Comparison of ENCODE assay signal across 34 cellular contexts in genomic region chr2:206740800-206741199, GRCh38. TPM values are rescaled to one million over a fixed set of nuclear protein-coding genes. Genes with fewer than 3 reads are reported as not detected.
"Had no signal": no experiment of that assay in that cellular context is flagged by ENCODE, and none has a peak within 500 bp of the region (broad histone marks: within the 10 kb centered on the region; RNA-seq: fewer than 3 reads in every experiment).

No MANE protein-coding gene starts in this region.

- H3K27ac ChIP-seq: left ventricle myocardium inferior, neural progenitor cell, neutrophil, parathyroid adenoma, psoas muscle, right atrium auricular region, right lobe of liver, skin epidermis, suprapubic skin, thoracic aorta, tibial artery, upper lobe of right lung had no signal

- H2AFZ ChIP-seq: neural progenitor cell, parathyroid adenoma had no signal

- ATAC-seq: natural killer cell; psoas muscle; right lobe of liver; stimulated activated effector memory CD8-positive, alpha-beta T cell treated with anti-CD3 and anti-CD28 coated beads, Interleukin-12 subunit alpha, Interleukin-12 subunit beta, amount 100 ng/mL, for 72 hours; upper lobe of right lung had no signal

- H3K9ac ChIP-seq: neural progenitor cell, parathyroid adenoma had no signal

- H3K4me2 ChIP-seq: neural progenitor cell had no signal

- H3K9me3 ChIP-seq: left ventricle myocardium inferior, neutrophil, psoas muscle, right atrium auricular region, right lobe of liver, suprapubic skin, thoracic aorta, tibial artery, upper lobe of right lung had no signal

- H3K4me3 ChIP-seq: left ventricle myocardium inferior, lung, neural progenitor cell, psoas muscle, right atrium auricular region, right lobe of liver, skin epidermis, suprapubic skin, thoracic aorta, tibial artery, upper lobe of right lung had no signal

- H3K36me3 ChIP-seq: left ventricle myocardium inferior, neural progenitor cell, neutrophil, right atrium auricular region, right lobe of liver, suprapubic skin, thoracic aorta, tibial artery, upper lobe of right lung had no signal

- H3K4me1 ChIP-seq: neural progenitor cell, parathyroid adenoma, psoas muscle, right atrium auricular region, right lobe of liver, suprapubic skin, tibial artery, upper lobe of right lung had no signal

- H3K27me3 ChIP-seq: neural progenitor cell, neutrophil, right atrium auricular region, right lobe of liver, suprapubic skin, tibial artery, upper lobe of right lung had no signal

- DNase-seq: hypothalamus; immature natural killer cell; kidney; left ventricle myocardium inferior; mesendoderm; naive B cell; natural killer cell; nephron progenitor cell; occipital lobe; psoas muscle; right lobe of liver; stimulated activated CD4-positive, alpha-beta T cell treated with anti-CD3 and anti-CD28 coated beads, Interleukin-12 subunit alpha, Interleukin-12 subunit beta, amount 100 ng/mL, for 4 hours; stimulated activated CD4-positive, alpha-beta T cell treated with anti-CD3 and anti-CD28 coated beads, Interleukin-15, amount 100 ng/mL, for 24 hours; stimulated activated CD4-positive, alpha-beta T cell treated with anti-CD3 and anti-CD28 coated beads, Interleukin-2, amount 100 ng/mL, for 24 hours; stimulated activated CD4-positive, alpha-beta T cell treated with anti-CD3 and anti-CD28 coated beads, Interleukin-4, amount 100 ng/mL, for 1 hour; stimulated activated naive CD4-positive, alpha-beta T cell; tibial artery; trophoblast cell; upper lobe of right lung had no signal

- H3K79me2 ChIP-seq: parathyroid adenoma had no signal

RNA-seq across cellular contexts. Expression of gene DYTN, which starts 22.6 kb away (rescaled TPM):
- total RNA-seq: kidney, left ventricle myocardium inferior, lower leg skin, lung, mesothelial cell of epicardium, natural killer cell, occipital lobe, osteocyte, posterior vena cava, psoas muscle, right atrium auricular region, right lobe of liver, subcutaneous adipose tissue, suprapubic skin, thoracic aorta, upper lobe of right lung had no signal
- polyA plus RNA-seq: immature natural killer cell, psoas muscle had no signal

RNA-seq across cellular contexts. Expression of gene MDH1B, which starts 24.3 kb away (rescaled TPM):
- total RNA-seq: mononuclear cell, natural killer cell had no signal
- polyA plus RNA-seq: immature natural killer cell had no signal
